ENCODE assay signal across 1 cellular context in genomic region chr1:18535391-18536210, GRCh38.
TF ChIP-seq lines count a peak whose summit lies in the region.

No MANE protein-coding gene starts in this region.

TF ChIP-seq in SK-N-SH, 30 proteins besides CTCF, POLR2A, EP300 and RAD21 (continued from another document):
- TF ChIP-seq ZBTB33 (IDR thresholded peaks at IDR 0.05; ENCODE audit: borderline replicate concordance, low read depth) (no peak), POLR2AphosphoS5 (IDR thresholded peaks at IDR 0.05; ENCODE audit: low read depth, low read length) (no peak), USF1 (IDR thresholded peaks at IDR 0.05; ENCODE audit: borderline replicate concordance, low read depth) (no peak), MXI1 (IDR thresholded peaks at IDR 0.05; ENCODE audit: low read depth, low read length) (no peak), PBX3 (IDR thresholded peaks at IDR 0.05) (no peak), USF2 (IDR thresholded peaks at IDR 0.05; ENCODE audit: borderline replicate concordance, low read depth, low read length) (no peak), FOSL2 (IDR thresholded peaks at IDR 0.05; ENCODE audit: borderline replicate concordance, low read depth) (no peak), RFX5 (IDR thresholded peaks at IDR 0.05; ENCODE audit: low read length) (no peak), TAF1 (IDR thresholded peaks at IDR 0.05; ENCODE audit: borderline replicate concordance, low read depth, low read length) (no peak), NRF1 (IDR thresholded peaks at IDR 0.05; ENCODE audit: low read depth, low read length) (no peak), MEF2A (IDR thresholded peaks at IDR 0.05; ENCODE audit: borderline replicate concordance, low read depth) (no peak), IRF3 (IDR thresholded peaks at IDR 0.05; ENCODE audit: low read depth, low read length) (no peak)
TF ChIP-seq in SK-N-SH: peak in this region for 0.
